Comparison of ENCODE assay signal across 13 cellular contexts in genomic region chr2:25378731-25379490, GRCh38. TPM values are rescaled to one million over a fixed set of nuclear protein-coding genes. Genes with fewer than 3 reads are reported as not detected.
DNase-seq lines count a peak whose midpoint lies in the region; ATAC-seq, FAIRE-seq and TF ChIP-seq lines count a peak whose summit lies in the region.
"Had no signal": no experiment of that assay in that cellular context is flagged by ENCODE, and none has a peak within 500 bp of the region (broad histone marks: within the 10 kb centered on the region; RNA-seq: fewer than 3 reads in every experiment).

No MANE protein-coding gene starts in this region.

- TF ChIP-seq POLR2A in HepG2 (IDR thresholded peaks at IDR 0.05; ENCODE audit: insufficient read depth in 1 of 2, low read depth in 2 of 2, low read length in 2 of 2) (no peak), right lobe of liver (IDR thresholded peaks at IDR 0.05) (no peak), vagina (IDR thresholded peaks at IDR 0.05) (no peak)

- H3K4me3 ChIP-seq in HepG2 (replicated peaks in 1 of 3; ENCODE audit: insufficient read depth in 1 of 3, low read depth in 2 of 3, low read length in 3 of 3) (no peak overlapping the region), right lobe of liver (no peak overlapping the region), hepatocyte (no peak overlapping the region), vagina (no peak overlapping the region), osteoblast (ENCODE audit: insufficient read depth, low read length) (no peak overlapping the region)
- H3K4me3 ChIP-seq: psoas muscle had no signal

- H2AFZ ChIP-seq in HepG2 (ENCODE audit: low read length) (no peak overlapping the region), hepatocyte (no peak overlapping the region), osteoblast (ENCODE audit: low read length) (no peak overlapping the region)

- no peak for DNase-seq in HepG2 (ENCODE audit: low spot score)
- DNase-seq in right lobe of liver = no peak
- DNase-seq in activated CD8-positive, alpha-beta memory T cell treated with anti-CD3 and anti-CD28 coated beads, Interleukin-2, amount 50 U/mL, for 48 hours = peak; percentile 53
- DNase-seq in hepatocyte (ENCODE audit: low spot score) = peak; percentile 2
- peak; percentile 64 to 80 for DNase-seq in vagina (ENCODE audit: extremely low spot score in 2 of 2)
- no peak for DNase-seq in NCI-H1417 (lab: John Stamatoyannopoulos, UW)
- DNase-seq in osteoblast (ENCODE audit: insufficient read length, low spot score, missing footprints) = no peak
- no peak for DNase-seq in RKO (ENCODE audit: low spot score)
- DNase-seq: GOT3; IMR-90; NCI-H2029 treated with DMSO at 0.1 percent for 48 hours; NK-92 treated with Interleukin-12 subunit alpha and Interleukin-12 subunit beta, amount 100 ng/mL, for 24 hours had no signal

- H3K27me3 ChIP-seq in HepG2 (ENCODE audit: control insufficient read depth in 1 of 2, insufficient read depth in 2 of 2, low read length in 2 of 2) (peaks cover 0 to 12% of the 10 kb centered on the region in 2 experiments; a peak in 1 of 5 replicates), right lobe of liver (no peaks in the 10 kb centered on the region), hepatocyte (no peaks in the 10 kb centered on the region), vagina (no peaks in the 10 kb centered on the region), osteoblast (ENCODE audit: insufficient read depth, low read length) (no peaks in the 10 kb centered on the region)

- no peak for TF ChIP-seq RAD21 in HepG2 (CRISPR knock-in tag; IDR thresholded peaks at IDR 0.05)

- no peak overlapping the region for H3K4me2 ChIP-seq in HepG2 (ENCODE audit: low read depth, low read length)
- H3K4me2 ChIP-seq in hepatocyte = no peak overlapping the region
- no peak overlapping the region for H3K4me2 ChIP-seq in osteoblast (ENCODE audit: insufficient read depth, low read length)

- intact Hi-C loops in HepG2 (cut with micrococcal nuclease; ENCODE audit: unreplicated experiment) (no loop called here), right lobe of liver (cut with DNase I) (no loop called here), vagina (cut with DNase I) (no loop called here)

- H3K4me1 ChIP-seq in HepG2 (ENCODE audit: insufficient read depth, low read length) = peaks cover 18% of the 10 kb centered on the region
- peaks cover 0 to 8% (median 1%) of the 10 kb centered on the region in 4 donors for H3K4me1 ChIP-seq in right lobe of liver
- peaks cover 11% of the 10 kb centered on the region for H3K4me1 ChIP-seq in hepatocyte (ENCODE audit: insufficient read depth)
- peaks cover 21% of the 10 kb centered on the region for H3K4me1 ChIP-seq in vagina
- peaks cover 12% of the 10 kb centered on the region for H3K4me1 ChIP-seq in osteoblast (ENCODE audit: insufficient read depth, low read length)

- H3K9me2 ChIP-seq in hepatocyte (replicated peaks; ENCODE audit: insufficient read depth) = no peaks in the 10 kb centered on the region

- no peak for FAIRE-seq in HepG2 (lab: Jason Lieb, UNC)

- TF ChIP-seq CTCF in HepG2 (CRISPR knock-in tag; IDR thresholded peaks at IDR 0.05) (no peak), right lobe of liver (IDR thresholded peaks at IDR 0.05) (no peak), hepatocyte (IDR thresholded peaks at IDR 0.05; ENCODE audit: poor library complexity) (no peak), vagina (IDR thresholded peaks at IDR 0.05) (no peak), osteoblast (IDR thresholded peaks at IDR 0.05; ENCODE audit: extremely low read depth, low read depth, low read length) (no peak)

- 43% methylated on average over 10 of the region's 10 CpGs for WGBS in HepG2 (ENCODE audit: low lambda C conversion rate)
- 100% methylated on average over 2 of the region's 10 CpGs for WGBS in right lobe of liver (ENCODE audit: insufficient coverage, low coverage, low lambda C conversion rate, missing lambda C conversion rate)
- 95% methylated on average over 10 of the region's 10 CpGs for WGBS in hepatocyte (ENCODE audit: low lambda C conversion rate, missing lambda C conversion rate)

- in situ Hi-C loops in HepG2 (cut with HindIII; ENCODE audit: extremely low pct_ligation_motif_present, low pct_unique_long_range_greater_than_20kb) = no loop called here

- H3K36me3 ChIP-seq in HepG2 (replicated peaks in 1 of 2; ENCODE audit: control insufficient read depth in 1 of 2, insufficient read depth in 2 of 2, low read length in 2 of 2) = no peaks in the 10 kb centered on the region
- H3K36me3 ChIP-seq in right lobe of liver = no peaks in the 10 kb centered on the region
- H3K36me3 ChIP-seq in hepatocyte (replicated peaks; ENCODE audit: insufficient read depth, low read depth) = no peaks in the 10 kb centered on the region
- H3K36me3 ChIP-seq in vagina = no peaks in the 10 kb centered on the region
- no peaks in the 10 kb centered on the region for H3K36me3 ChIP-seq in osteoblast (ENCODE audit: insufficient read depth, low read length)

- TF ChIP-seq EP300 in HepG2 (IDR thresholded peaks at IDR 0.05; ENCODE audit: low read depth in 2 of 2, low read length in 2 of 2) (no peak), HepG2 (CRISPR knock-in tag; IDR thresholded peaks at IDR 0.05; ENCODE audit: borderline replicate concordance) (no peak)

- no peak overlapping the region for H3K27ac ChIP-seq in HepG2 (ENCODE audit: extremely low read length, insufficient read depth, low read length)
- H3K27ac ChIP-seq in right lobe of liver = no peak overlapping the region
- H3K27ac ChIP-seq in hepatocyte = no peak overlapping the region
- H3K27ac ChIP-seq in vagina = no peak overlapping the region
- no peak overlapping the region for H3K27ac ChIP-seq in osteoblast (ENCODE audit: low read depth, low read length)
- H3K27ac ChIP-seq: psoas muscle had no signal

- POLR2A ChIA-PET in HepG2 (lab: Yijun Ruan, JAX) = no interaction called here

- no peaks in the 10 kb centered on the region for H3K79me2 ChIP-seq in HepG2 (ENCODE audit: insufficient read depth, low read length)
- H3K79me2 ChIP-seq in hepatocyte = no peaks in the 10 kb centered on the region
- no peaks in the 10 kb centered on the region for H3K79me2 ChIP-seq in osteoblast (ENCODE audit: insufficient read depth, low read length)

- CTCF ChIA-PET in HepG2 (lab: Yijun Ruan, JAX; ENCODE audit: low intra/inter-chr PET ratio, low total read pairs) = no interaction called here

- no TSS peak for BruUV-seq in HepG2 (replicated peaks; lab: Mats Ljungman, UMichigan)

- ATAC-seq in HepG2 (no peak), right lobe of liver (no peak)

- no peaks in the 10 kb centered on the region for H4K20me1 ChIP-seq in HepG2 (ENCODE audit: insufficient read depth, low read length)
- no peaks in the 10 kb centered on the region for H4K20me1 ChIP-seq in hepatocyte (ENCODE audit: insufficient read depth, poor library complexity, severe bottlenecking)
- no peaks in the 10 kb centered on the region for H4K20me1 ChIP-seq in osteoblast (ENCODE audit: insufficient read depth, low read length)

- no peak overlapping the region for H3K9ac ChIP-seq in HepG2 (ENCODE audit: insufficient read depth, low read depth, low read length)

- H3K9me3 ChIP-seq in HepG2 (ENCODE audit: low read length) = no peaks in the 10 kb centered on the region
- H3K9me3 ChIP-seq in right lobe of liver = no peaks in the 10 kb centered on the region
- H3K9me3 ChIP-seq in hepatocyte (ENCODE audit: low read depth) = no peaks in the 10 kb centered on the region
- H3K9me3 ChIP-seq in vagina = no peaks in the 10 kb centered on the region
- H3K9me3 ChIP-seq in osteoblast (ENCODE audit: low read depth, low read length) = no peaks in the 10 kb centered on the region
- H3K9me3 ChIP-seq: psoas muscle had no signal

TF ChIP-seq in HepG2, 621 proteins besides CTCF, POLR2A, EP300 and RAD21:
- peak; percentile 34; the same call in 1 of the 2 replicates for TF ChIP-seq ZNF768 (CRISPR knock-in tag; IDR thresholded peaks at IDR 0.05)
- TF ChIP-seq FOXA1 (IDR thresholded peaks at IDR 0.05) = no peak
- no peak for TF ChIP-seq FOXA1 (CRISPR knock-in tag; IDR thresholded peaks at IDR 0.05)
- TF ChIP-seq ZNF263 (CRISPR knock-in tag; IDR thresholded peaks at IDR 0.05) = peak; percentile 58; the same call in 1 of the 2 replicates

RNA-seq across cellular contexts. Expression of gene DNMT3A, which starts 37.2 kb away (rescaled TPM):
- total RNA-seq in HepG2 (2016; rRNA removed; fragmentation: Illumina TruSeq; extraction: Trizol) (29.1 and 39.4 TPM in 2 replicates), right lobe of liver (10 to 100 TPM in 3 of 6 experiments, 1 to 10 TPM in 3; 4.9 to 13.3 (median 9.3) TPM), hepatocyte (43.8 and 49.5 TPM in 2 replicates), vagina (28.0 TPM), osteoblast (14.7 and 18.5 TPM in 2 replicates)
- 5.8 and 6.2 TPM in 2 replicates for total RNA-seq in HepG2 (2016; cell fraction: cytosol; rRNA removed; fragmentation: Illumina TruSeq; extraction: Trizol; ENCODE audit: low read depth)
- total RNA-seq in HepG2 (2016; cell fraction: insoluble cytoplasmic fraction; rRNA removed; fragmentation: Illumina TruSeq; extraction: Trizol) = 31.7 and 35.2 TPM in 2 replicates
- 15.9 and 18.0 TPM in 2 replicates for total RNA-seq in HepG2 (2016; cell fraction: membrane; rRNA removed; fragmentation: Illumina TruSeq; extraction: Trizol)
- total RNA-seq in HepG2 (2016; cell fraction: nucleus; rRNA removed; fragmentation: Illumina TruSeq; extraction: Trizol) = 35.9 and 36.0 TPM in 2 replicates
- polyA plus RNA-seq in HepG2 (2011; rRNA removed) (14.7 and 16.4 TPM in 2 replicates), hepatocyte (27.9 and 28.3 TPM in 2 replicates)
- 10.1 and 10.9 TPM in 2 replicates for polyA plus RNA-seq in HepG2 (2011; cell fraction: cytosol; rRNA removed)
- 45.7 and 53.5 TPM in 2 replicates for polyA plus RNA-seq in HepG2 (2011; cell fraction: nucleus; rRNA removed)
- 25.9 and 28.5 TPM in 2 replicates for polyA plus RNA-seq in HepG2 (2012)
- polyA plus RNA-seq in HepG2 (2016; cell fraction: cytosol; fragmentation: Illumina TruSeq; extraction: Trizol; ENCODE audit: low read depth) = 4.3 and 5.0 TPM in 2 replicates
- polyA plus RNA-seq in HepG2 (2016; cell fraction: insoluble cytoplasmic fraction; fragmentation: Illumina TruSeq; extraction: Trizol; ENCODE audit: low read depth) = 43.9 and 48.4 TPM in 2 replicates
- 10.6 and 11.7 TPM in 2 replicates for polyA plus RNA-seq in HepG2 (2016; cell fraction: membrane; fragmentation: Illumina TruSeq; extraction: Trizol; ENCODE audit: low read depth)
- polyA plus RNA-seq in HepG2 (2016; cell fraction: nucleus; fragmentation: Illumina TruSeq; extraction: Trizol; ENCODE audit: insufficient read depth, low read depth) = 105 and 111 TPM in 2 replicates
- polyA minus RNA-seq in HepG2 (2011; rRNA and poly(A)+ RNA removed; ENCODE audit: low replicate concordance) = 11.0 and 59.1 TPM in 2 replicates
- polyA minus RNA-seq in HepG2 (2011; cell fraction: cytosol; rRNA and poly(A)+ RNA removed) = 17.0 and 17.9 TPM in 2 replicates
- polyA minus RNA-seq in HepG2 (2011; cell fraction: nucleus; rRNA and poly(A)+ RNA removed) = 33.1 and 38.8 TPM in 2 replicates

Comparison
In these comparisons a context has a peak if more than half of its experiments do, and no peak if none do; other contexts are left out.
1. DNase-seq: peak in activated CD8-positive, alpha-beta memory T cell treated with anti-CD3 and anti-CD28 coated beads, Interleukin-2, amount 50 U/mL, for 48 hours (single experiment), hepatocyte (single experiment) and vagina (2 of 2); none in HepG2 (single experiment), right lobe of liver (0 of 3), NCI-H1417 (0 of 3), osteoblast (single experiment) and RKO (single experiment).